ENCODE assay signal across 14 cellular contexts in genomic region chr2:200968735-200969134, GRCh38. TPM values are rescaled to one million over a fixed set of nuclear protein-coding genes. Genes with fewer than 3 reads are reported as not detected.
DNase-seq lines count a peak whose midpoint lies in the region; ATAC-seq, FAIRE-seq and TF ChIP-seq lines count a peak whose summit lies in the region.
"Had no signal": no experiment of that assay in that cellular context is flagged by ENCODE, and none has a peak within 500 bp of the region (broad histone marks: within the 10 kb centered on the region; RNA-seq: fewer than 3 reads in every experiment).

No MANE protein-coding gene starts in this region.

- CTCF ChIA-PET in HEK293 (lab: Yijun Ruan, JAX) = interaction anchor here (0.9 to 1.5 kb wide), 2 partner anchors 11 to 100 kb away, joined by 3 to 6 read pairs; no protein-coding TSS in a partner anchor

- H3K27ac ChIP-seq in HEK293 (ENCODE audit: extremely low read depth, low read depth, low read length) = no peak overlapping the region
- H3K27ac ChIP-seq: cardiac muscle cell had no signal

- POLR2A ChIA-PET in HEK293 (lab: Yijun Ruan, JAX) = no interaction called here
- POLR2A ChIA-PET in activated naive CD8-positive, alpha-beta T cell treated with anti-CD3 and anti-CD28 coated beads, Interleukin-2, amount 10 ng/mL, durations not matched to agents 7 days and 5 days (lab: Charles Lee) = no interaction called here
- POLR2A ChIA-PET in naive thymus-derived CD8-positive, alpha-beta T cell (lab: Charles Lee) = interaction anchor here (0.8 kb wide), 1 partner anchor 149 kb away, joined by 3 read pairs; no protein-coding TSS in a partner anchor

- no peak for FAIRE-seq in D721Med (lab: Jason Lieb, UNC)
- FAIRE-seq: GM12891 had no signal

- H3K27me3 Mint-ChIP-seq in activated naive CD8-positive, alpha-beta T cell treated with anti-CD3 and anti-CD28 coated beads, Interleukin-2, amount 10 ng/mL, durations not matched to agents 7 days and 5 days = no peaks in the 10 kb centered on the region
- no peaks in the 10 kb centered on the region for H3K27me3 Mint-ChIP-seq in naive thymus-derived CD8-positive, alpha-beta T cell

- H3K27ac Mint-ChIP-seq in activated naive CD8-positive, alpha-beta T cell treated with anti-CD3 and anti-CD28 coated beads, Interleukin-2, amount 10 ng/mL, durations not matched to agents 7 days and 5 days = peak overlapping the region; percentile 58
- H3K27ac Mint-ChIP-seq in naive thymus-derived CD8-positive, alpha-beta T cell = peak overlapping the region; percentile 0 to 78 (median 48)

- H3K36me3 ChIP-seq in HEK293 (ENCODE audit: control insufficient read depth in 2 of 2, insufficient read depth in 1 of 2, low read length in 2 of 2) = no peaks in the 10 kb centered on the region
- H3K36me3 ChIP-seq: cardiac muscle cell had no signal

- peaks cover 9% of the 10 kb centered on the region; the same call in 1 of the 2 replicates for H3K4me1 ChIP-seq in HEK293 (ENCODE audit: control insufficient read depth, insufficient read depth, low read length)

- H3K9me3 ChIP-seq in HEK293 (ENCODE audit: control insufficient read depth, insufficient read depth, low read depth, low read length) = no peaks in the 10 kb centered on the region
- H3K9me3 ChIP-seq: upper lobe of left lung had no signal

- no peak for TF ChIP-seq CTCF in HEK293 (tag by site-specific recombination; IDR thresholded peaks at IDR 0.05)
- no peak for TF ChIP-seq CTCF in D721Med (IDR thresholded peaks at IDR 0.05; ENCODE audit: insufficient read depth, missing control alignments)

- H3K4me3 Mint-ChIP-seq in activated naive CD8-positive, alpha-beta T cell treated with anti-CD3 and anti-CD28 coated beads, Interleukin-2, amount 10 ng/mL, durations not matched to agents 7 days and 5 days = peak overlapping the region; percentile 5
- no peak overlapping the region for H3K4me3 Mint-ChIP-seq in naive thymus-derived CD8-positive, alpha-beta T cell

- H3K4me3 ChIP-seq in HEK293 (ENCODE audit: low read depth, low read length) = no peak overlapping the region
- H3K4me3 ChIP-seq: cardiac muscle cell, upper lobe of left lung had no signal

- no peaks in the 10 kb centered on the region for H3K9me3 Mint-ChIP-seq in activated naive CD8-positive, alpha-beta T cell treated with anti-CD3 and anti-CD28 coated beads, Interleukin-2, amount 10 ng/mL, durations not matched to agents 7 days and 5 days
- H3K9me3 Mint-ChIP-seq in naive thymus-derived CD8-positive, alpha-beta T cell = no peaks in the 10 kb centered on the region

- peaks cover 5% of the 10 kb centered on the region for H3K36me3 Mint-ChIP-seq in activated naive CD8-positive, alpha-beta T cell treated with anti-CD3 and anti-CD28 coated beads, Interleukin-2, amount 10 ng/mL, durations not matched to agents 7 days and 5 days
- H3K36me3 Mint-ChIP-seq in naive thymus-derived CD8-positive, alpha-beta T cell = peaks cover 0 to 12% (median 2%) of the 10 kb centered on the region in 3 donors

- H3K4me1 Mint-ChIP-seq in activated naive CD8-positive, alpha-beta T cell treated with anti-CD3 and anti-CD28 coated beads, Interleukin-2, amount 10 ng/mL, durations not matched to agents 7 days and 5 days = peaks cover 34% of the 10 kb centered on the region
- H3K4me1 Mint-ChIP-seq in naive thymus-derived CD8-positive, alpha-beta T cell = peaks cover 27 to 39% (median 37%) of the 10 kb centered on the region in 4 donors

- DNase-seq in DMS 273 (lab: John Stamatoyannopoulos, UW; ENCODE audit: unreplicated experiment) = peak; percentile 7
- DNase-seq in DMS 273 treated with DMSO at 0.1 percent for 48 hours (lab: John Stamatoyannopoulos, UW) = no peak
- no peak for DNase-seq in activated naive CD8-positive, alpha-beta T cell treated with anti-CD3 and anti-CD28 coated beads, Interleukin-2, amount 10 ng/mL, durations not matched to agents 7 days and 5 days
- DNase-seq in naive thymus-derived CD8-positive, alpha-beta T cell = no peak
- DNase-seq in activated effector memory CD4-positive, alpha-beta T cell treated with Interleukin-2 at 50 U/mL for 16 hours = no peak
- DNase-seq in D721Med (ENCODE audit: insufficient read length, low spot score) = no peak
- DNase-seq in activated T-cell treated with anti-CD3 and anti-CD28 coated beads, Interleukin-2, amount 50 U/mL, for 48 hours = no peak
- DNase-seq: DMS153, NCI-H1048, RPMI8226, upper lobe of left lung had no signal

- ATAC-seq in activated naive CD8-positive, alpha-beta T cell treated with anti-CD3 and anti-CD28 coated beads, Interleukin-2, amount 10 ng/mL, durations not matched to agents 7 days and 5 days (ENCODE audit: low read depth) = peak; percentile 23
- ATAC-seq in naive thymus-derived CD8-positive, alpha-beta T cell = peak in 1 of 2 donors; percentile 34

TF ChIP-seq in HEK293, 187 proteins besides CTCF, POLR2A, EP300 and RAD21 (continues in another document):
- TF ChIP-seq ZNF830 (tag by site-specific recombination; IDR thresholded peaks at IDR 0.05; ENCODE audit: low read depth) (no peak), ZNF664 (tag by site-specific recombination; IDR thresholded peaks at IDR 0.05) (no peak), ZFP69B (tag by site-specific recombination; IDR thresholded peaks at IDR 0.05) (no peak), ZNF404 (tag by site-specific recombination; IDR thresholded peaks at IDR 0.05) (no peak), ZNF639 (tag by site-specific recombination; IDR thresholded peaks at IDR 0.05) (no peak), PATZ1 (tag by site-specific recombination; IDR thresholded peaks at IDR 0.05) (no peak), REST (tag by site-specific recombination; IDR thresholded peaks at IDR 0.05) (0 out of 2 replicates have a peak, but pooled peaks have one; percentile 20), ZNF660 (tag by site-specific recombination; IDR thresholded peaks at IDR 0.05) (no peak), ZBTB17 (tag by site-specific recombination; IDR thresholded peaks at IDR 0.05) (peak; percentile 44; the same call in 1 of the 2 replicates), ZNF121 (tag by site-specific recombination; IDR thresholded peaks at IDR 0.05) (no peak), ZFHX2 (tag by site-specific recombination; conservative IDR thresholded peaks at IDR 0.05) (no peak)

RNA-seq across cellular contexts. Expression of gene ORC2, which starts 5.3 kb away (rescaled TPM):
- total RNA-seq in activated naive CD8-positive, alpha-beta T cell treated with anti-CD3 and anti-CD28 coated beads, Interleukin-2, amount 10 ng/mL, durations not matched to agents 7 days and 5 days = 10 to 100 TPM; 52.0 to 55.0 TPM
- 10 to 100 TPM; 51.9 to 66.8 TPM for total RNA-seq in naive thymus-derived CD8-positive, alpha-beta T cell
- 10 to 100 TPM in 1 of 3 donors, 1 to 10 TPM in 2; 9.4 to 11.1 (median 9.4) TPM for polyA plus RNA-seq in naive thymus-derived CD8-positive, alpha-beta T cell
